ENCODE assay signal across 1 cellular context in genomic region chr12:6312529-6313325, GRCh38.
TF ChIP-seq lines count a peak whose summit lies in the region.

No MANE protein-coding gene starts in this region.

TF ChIP-seq in HepG2, 621 proteins besides CTCF, POLR2A, EP300 and RAD21 (continued from another document):
- TF ChIP-seq ZNF687 (CRISPR knock-in tag; IDR thresholded peaks at IDR 0.05): peak; percentile 43; the same call in 1 of the 2 replicates
- no peak for TF ChIP-seq SOX6 (IDR thresholded peaks at IDR 0.05)
- TF ChIP-seq SOX6 (CRISPR knock-in tag; IDR thresholded peaks at IDR 0.05): no peak
- no peak for TF ChIP-seq HNF4A (CRISPR knock-in tag; IDR thresholded peaks at IDR 0.05)
- TF ChIP-seq SRY (CRISPR knock-in tag; IDR thresholded peaks at IDR 0.05): no peak
- no peak for TF ChIP-seq PPARG (CRISPR knock-in tag; conservative IDR thresholded peaks at IDR 0.05)
- no peak for TF ChIP-seq GFI1 (CRISPR knock-in tag; IDR thresholded peaks at IDR 0.05; ENCODE audit: borderline replicate concordance)
- TF ChIP-seq ZMAT5 (CRISPR knock-in tag; IDR thresholded peaks at IDR 0.05; ENCODE audit: borderline replicate concordance, low read depth): no peak
- 0 out of 2 replicates have a peak, but pooled peaks have one; percentile 34 for TF ChIP-seq MNT (IDR thresholded peaks at IDR 0.05)
- TF ChIP-seq HMG20B (CRISPR knock-in tag; conservative IDR thresholded peaks at IDR 0.05): no peak
- TF ChIP-seq ZNF12 (CRISPR knock-in tag; IDR thresholded peaks at IDR 0.05): no peak
